ENCODE assay signal across 9 cellular contexts in the genomic region with DNA sequence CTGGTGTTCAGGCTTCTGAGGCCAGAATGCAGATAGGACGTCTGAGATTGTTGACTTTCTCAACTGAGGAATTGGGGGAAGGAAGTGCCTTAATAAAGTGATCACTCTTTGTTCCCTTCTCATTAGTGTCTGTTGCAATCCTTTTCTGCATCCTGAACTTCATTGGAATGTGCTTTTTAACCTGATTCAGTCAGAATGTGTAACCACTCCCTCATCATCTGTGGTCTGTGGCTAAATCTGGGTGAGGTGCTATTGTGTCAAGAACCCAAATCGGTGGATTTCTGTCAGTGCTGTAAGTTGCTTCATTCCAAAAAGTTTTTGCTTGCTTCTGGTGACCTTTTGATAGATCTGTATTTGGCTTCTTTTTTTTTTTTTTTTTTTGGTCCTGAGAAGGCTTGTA. TPM values are rescaled to one million over a fixed set of nuclear protein-coding genes. Genes with fewer than 3 reads are reported as not detected.
DNase-seq lines count a peak whose midpoint lies in the region; ATAC-seq and TF ChIP-seq lines count a peak whose summit lies in the region.
"Had no signal": no experiment of that assay in that cellular context is flagged by ENCODE, and none has a peak within 500 bp of the region (broad histone marks: within the 10 kb centered on the region; RNA-seq: fewer than 3 reads in every experiment).

No MANE protein-coding gene starts in this region.

- ATAC-seq in activated naive CD4-positive, alpha-beta T cell treated with anti-CD3 and anti-CD28 coated beads, Interleukin-2, amount 50 U/mL, for 72 hours = peak; percentile 31 to 69
- ATAC-seq in GM21360 (IDR thresholded peaks at IDR 0.05; ENCODE audit: unreplicated experiment) = no peak
- no peak for ATAC-seq in GM19324 (IDR thresholded peaks at IDR 0.05; ENCODE audit: low FRiP score, unreplicated experiment)

- peak overlapping the region; percentile 67 to 74 for H3K27ac Mint-ChIP-seq in activated naive CD4-positive, alpha-beta T cell treated with anti-CD3 and anti-CD28 coated beads, Interleukin-2, amount 50 U/mL, for 72 hours
- no peak overlapping the region for H3K27ac Mint-ChIP-seq in chondrocyte (ENCODE audit: unreplicated experiment)

- no peaks in the 10 kb centered on the region for H3K9me2 ChIP-seq in Karpas-422 (replicated peaks; ENCODE audit: insufficient read depth, low read length)

- H3K4me1 Mint-ChIP-seq in chondrocyte (ENCODE audit: low read depth) = peaks cover 31% of the 10 kb centered on the region

- H2AFZ ChIP-seq in Karpas-422 (ENCODE audit: low read length) = no peak overlapping the region

- DNase-seq in AG04450 (ENCODE audit: low read depth, low spot score) (no peak), GM03348 (ENCODE audit: low spot score) (peak; percentile 84), iris pigment epithelial cell (ENCODE audit: low read depth) (peak; percentile 90), Karpas-422 (no peak), chondrocyte (ENCODE audit: low spot score) (no peak)
- DNase-seq in activated naive CD4-positive, alpha-beta T cell treated with anti-CD3 and anti-CD28 coated beads, Interleukin-2, amount 50 U/mL, for 72 hours (ENCODE audit: low spot score in 2 of 2) = no peak
- DNase-seq: central memory CD4-positive, alpha-beta T cell had no signal

- peaks cover 72% of the 10 kb centered on the region for H3K79me2 ChIP-seq in Karpas-422 (ENCODE audit: low read length)

- H3K27me3 ChIP-seq in AG04450 (ENCODE audit: control insufficient read depth, insufficient read depth, low read length) = no peaks in the 10 kb centered on the region
- no peaks in the 10 kb centered on the region for H3K27me3 ChIP-seq in Karpas-422 (ENCODE audit: low read length)

- H3K36me3 Mint-ChIP-seq in activated naive CD4-positive, alpha-beta T cell treated with anti-CD3 and anti-CD28 coated beads, Interleukin-2, amount 50 U/mL, for 72 hours = peaks cover 33 to 51% of the 10 kb centered on the region in 2 donors
- peaks cover 27% of the 10 kb centered on the region for H3K36me3 Mint-ChIP-seq in chondrocyte (ENCODE audit: low read depth)

- no peak for TF ChIP-seq CTCF in AG04450 (IDR thresholded peaks at IDR 0.05; ENCODE audit: low read depth, low read length)
- TF ChIP-seq CTCF in chondrocyte (IDR thresholded peaks at IDR 0.05) = no peak

- H3K27me3 Mint-ChIP-seq in chondrocyte (ENCODE audit: low read depth) = no peaks in the 10 kb centered on the region

- peaks cover 15% of the 10 kb centered on the region; the same call in 1 of the 2 replicates for H4K20me1 ChIP-seq in Karpas-422 (ENCODE audit: insufficient read depth, low read depth, low read length)

- H3K4me3 Mint-ChIP-seq in chondrocyte (ENCODE audit: unreplicated experiment) = no peak overlapping the region

- peak overlapping the region; percentile 42 for H3K27ac ChIP-seq in AG04450 (ENCODE audit: low read depth, low read length)
- H3K27ac ChIP-seq in Karpas-422 (ENCODE audit: low read length) = no peak overlapping the region

- no peak overlapping the region for H3K4me3 ChIP-seq in AG04450 (ENCODE audit: low read depth, low read length)
- no peak overlapping the region for H3K4me3 ChIP-seq in Karpas-422 (ENCODE audit: low read length)

- peaks cover 56% of the 10 kb centered on the region for H3K36me3 ChIP-seq in Karpas-422 (ENCODE audit: insufficient read depth, low read length)

- no peak overlapping the region for H3K4me2 ChIP-seq in Karpas-422 (ENCODE audit: low read depth, low read length, poor library complexity, severe bottlenecking)

- CTCF ChIA-PET in AG04450 (lab: Charles Lee) = no interaction called here

- H3K9me3 Mint-ChIP-seq in activated naive CD4-positive, alpha-beta T cell treated with anti-CD3 and anti-CD28 coated beads, Interleukin-2, amount 50 U/mL, for 72 hours = no peaks in the 10 kb centered on the region
- no peaks in the 10 kb centered on the region for H3K9me3 Mint-ChIP-seq in chondrocyte (ENCODE audit: low read depth)

- H3K9ac ChIP-seq in Karpas-422 (ENCODE audit: low read length) = no peak overlapping the region

- POLR2A ChIA-PET in AG04450 (lab: Yijun Ruan, JAX) = no interaction called here

- no peaks in the 10 kb centered on the region for H3K9me3 ChIP-seq in AG04450 (ENCODE audit: control insufficient read depth, insufficient read depth, low read length)
- no peaks in the 10 kb centered on the region for H3K9me3 ChIP-seq in Karpas-422 (ENCODE audit: low read length)

- H3K4me1 ChIP-seq in Karpas-422 (ENCODE audit: low read length) = peaks cover under 1% of the 10 kb centered on the region; the same call in 1 of the 2 replicates

RNA-seq across cellular contexts. Expression of gene ARID1A, which starts 38.2 kb away (rescaled TPM):
- polyA plus RNA-seq in AG04450 (2011; rRNA removed) = 16.4 and 23.8 TPM in 2 replicates
- 42.4 and 50.5 TPM in 2 replicates for polyA minus RNA-seq in AG04450 (2011; rRNA and poly(A)+ RNA removed)
- 100 to 1,000 TPM; 110 to 116 TPM for total RNA-seq in activated naive CD4-positive, alpha-beta T cell treated with anti-CD3 and anti-CD28 coated beads, Interleukin-2, amount 50 U/mL, for 72 hours
- total RNA-seq in Karpas-422 (2014; rRNA removed; shearing (Covaris generic); ENCODE audit: low replicate concordance) = 55.8 and 73.1 TPM in 2 replicates
- 56.1 to 59.5 TPM (median 57.2 TPM) in 3 replicates for total RNA-seq in chondrocyte

RNA-seq across cellular contexts. Expression of gene PIGV, which starts 53.8 kb away (rescaled TPM):
- polyA plus RNA-seq in AG04450 (2011; rRNA removed) = 16.1 and 17.8 TPM in 2 replicates
- 22.2 and 26.5 TPM in 2 replicates for polyA minus RNA-seq in AG04450 (2011; rRNA and poly(A)+ RNA removed)
- 10 to 100 TPM; 15.9 to 21.0 TPM for total RNA-seq in activated naive CD4-positive, alpha-beta T cell treated with anti-CD3 and anti-CD28 coated beads, Interleukin-2, amount 50 U/mL, for 72 hours
- total RNA-seq in Karpas-422 (2014; rRNA removed; shearing (Covaris generic); ENCODE audit: low replicate concordance) = 5.8 and 15.7 TPM in 2 replicates
- 11.2 to 15.8 TPM (median 12.4 TPM) in 3 replicates for total RNA-seq in chondrocyte

Comparison
In these comparisons a context has a peak if more than half of its experiments do, and no peak if none do; other contexts are left out.
1. DNase-seq: peak in GM03348 (single experiment) and iris pigment epithelial cell (single experiment); none in AG04450 (single experiment), activated naive CD4-positive, alpha-beta T cell treated with anti-CD3 and anti-CD28 coated beads, Interleukin-2, amount 50 U/mL, for 72 hours (0 of 2), Karpas-422 (single experiment) and chondrocyte (single experiment).
2. ATAC-seq: peak in activated naive CD4-positive, alpha-beta T cell treated with anti-CD3 and anti-CD28 coated beads, Interleukin-2, amount 50 U/mL, for 72 hours (2 of 2); none in GM21360 (single experiment) and GM19324 (single experiment).